Comparison of ENCODE assay signal across 6 cellular contexts in the genomic region with DNA sequence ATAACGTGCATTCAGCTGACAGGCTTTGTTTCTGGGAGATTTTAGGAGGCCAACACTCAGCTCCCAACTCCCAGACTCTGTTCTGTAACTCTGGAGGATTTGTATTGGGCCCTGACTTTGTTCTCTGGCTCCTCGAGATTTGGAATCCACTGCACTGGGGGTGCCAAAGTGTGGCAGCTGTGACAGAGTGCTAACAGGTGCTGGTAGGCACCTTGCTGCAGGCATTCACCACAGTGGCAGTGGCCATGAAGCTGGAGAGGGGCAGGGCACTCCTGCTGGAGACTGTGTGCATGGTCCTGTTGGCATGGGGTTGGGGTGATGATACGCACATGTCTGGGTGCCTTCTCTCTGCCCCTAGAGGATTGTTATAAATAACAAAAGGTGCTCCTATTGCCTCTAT.
"Had no signal": no experiment of that assay in that cellular context is flagged by ENCODE, and none has a peak within 500 bp of the region (broad histone marks: within the 10 kb centered on the region; RNA-seq: fewer than 3 reads in every experiment).

No MANE protein-coding gene starts in this region.

- H3K4me3 ChIP-seq: GM23248, K562 had no signal

- ATAC-seq: K562 had no signal

- H2AFZ ChIP-seq: GM23248 had no signal

- DNase-seq: GM23248, H7, HCEC 1CT, IMR-90, KG1 had no signal

- H3K27ac ChIP-seq: GM23248 had no signal
